Comparison of ENCODE assay signal across 8 cellular contexts in genomic region chr15:74306801-74307217, GRCh38.
"Had no signal": no experiment of that assay in that cellular context is flagged by ENCODE, and none has a peak within 500 bp of the region (broad histone marks: within the 10 kb centered on the region; RNA-seq: fewer than 3 reads in every experiment).

No MANE protein-coding gene starts in this region.

- H3K27me3 ChIP-seq: thyroid gland had no signal

- H3K4me3 ChIP-seq: esophagus squamous epithelium, pancreas, thyroid gland had no signal

- H3K27ac ChIP-seq: esophagus squamous epithelium, pancreas, thyroid gland had no signal

- H3K4me1 ChIP-seq: esophagus squamous epithelium, pancreas, thyroid gland had no signal

- H3K9me3 ChIP-seq: esophagus squamous epithelium, pancreas, thyroid gland had no signal

- H3K36me3 ChIP-seq: esophagus squamous epithelium, pancreas, thyroid gland had no signal

- DNase-seq: activated CD4-positive, alpha-beta memory T cell treated with anti-CD3 and anti-CD28 coated beads for 36 hours; activated gamma-delta T cell; activated T-cell treated with anti-CD3 and anti-CD28 coated beads, Interleukin-2, amount 50 U/mL, for 48 hours; esophagus squamous epithelium; foreskin fibroblast; head of caudate nucleus; pancreas; thyroid gland had no signal
